ENCODE assay signal across 10 cellular contexts in genomic region chr20:63580796-63581461, GRCh38. TPM values are rescaled to one million over a fixed set of nuclear protein-coding genes. Genes with fewer than 3 reads are reported as not detected.
A peak's percentile ranks its signal among the peaks of the same experiment; 100 is the strongest.
DNase-seq lines count a peak whose midpoint lies in the region; ATAC-seq and TF ChIP-seq lines count a peak whose summit lies in the region.
"Had no signal": no experiment of that assay in that cellular context is flagged by ENCODE, and none has a peak within 500 bp of the region (broad histone marks: within the 10 kb centered on the region; RNA-seq: fewer than 3 reads in every experiment).

No MANE protein-coding gene starts in this region.

- H3K4me3 ChIP-seq in naive thymus-derived CD4-positive, alpha-beta T cell (ENCODE audit: low read length) = no peak overlapping the region
- H3K4me3 ChIP-seq: suprapubic skin had no signal

- H3K9me3 ChIP-seq in naive thymus-derived CD4-positive, alpha-beta T cell (ENCODE audit: control insufficient read depth in 2 of 3, low read length in 3 of 3) = no peaks in the 10 kb centered on the region
- H3K9me3 ChIP-seq: suprapubic skin had no signal

- no peaks in the 10 kb centered on the region for H3K27me3 ChIP-seq in naive thymus-derived CD4-positive, alpha-beta T cell (ENCODE audit: control insufficient read depth in 2 of 2, insufficient read depth in 2 of 2, low read length in 2 of 2)

- H3K27ac ChIP-seq in VCaP = no peak overlapping the region
- no peak overlapping the region for H3K27ac ChIP-seq in naive thymus-derived CD4-positive, alpha-beta T cell (ENCODE audit: low read depth, low read length)
- H3K27ac ChIP-seq: suprapubic skin had no signal

- TF ChIP-seq RAD21 in Ishikawa (IDR thresholded peaks at IDR 0.05; ENCODE audit: low read depth) = peak; percentile 51

- peak overlapping the region in 1 of 10 donors; percentile 17 for H3K4me3 Mint-ChIP-seq in naive thymus-derived CD4-positive, alpha-beta T cell
- no peak overlapping the region for H3K4me3 Mint-ChIP-seq in type B pancreatic cell

- H3K36me3 ChIP-seq in naive thymus-derived CD4-positive, alpha-beta T cell (ENCODE audit: control insufficient read depth in 2 of 3, insufficient read depth in 3 of 3, low read length in 3 of 3) = no peaks in the 10 kb centered on the region
- H3K36me3 ChIP-seq: suprapubic skin had no signal

- no peaks in the 10 kb centered on the region for H3K36me3 Mint-ChIP-seq in naive thymus-derived CD4-positive, alpha-beta T cell
- H3K36me3 Mint-ChIP-seq in type B pancreatic cell = no peaks in the 10 kb centered on the region

- CTCF ChIA-PET in naive thymus-derived CD4-positive, alpha-beta T cell (lab: Charles Lee) = interaction anchor here (0.8 to 2.6 kb wide), 2 partner anchors 43 to 77 kb away, joined by 3 to 18 read pairs; partner anchors contain the start of genes PTK6 and RTEL1

- intact Hi-C loops in naive thymus-derived CD4-positive, alpha-beta T cell (cut with micrococcal nuclease) = loop anchor here (1.0 to 2.0 kb wide), 11 partner anchors 28 to 394 kb away; partner anchors contain the start of genes ARFRP1 (in 1 of the 2) and RTEL1 (in 1 of the 2)

- POLR2A ChIA-PET in naive thymus-derived CD4-positive, alpha-beta T cell (lab: Charles Lee) = interaction anchor here (1.0 to 1.2 kb wide), 3 partner anchors 43 to 58 kb away, joined by 3 to 5 read pairs (median 3); no protein-coding TSS in a partner anchor

- DNase-seq in DMS153 (lab: John Stamatoyannopoulos, UW) = peak; percentile 47
- DNase-seq in central memory CD4-positive, alpha-beta T cell = peak; percentile 68
- DNase-seq in naive thymus-derived CD4-positive, alpha-beta T cell = peak; percentile 30 to 87 (median 81)
- no peak for DNase-seq in type B pancreatic cell (ENCODE audit: extremely low spot score, unreplicated experiment)
- DNase-seq in GF-D8 (lab: John Stamatoyannopoulos, UW) = no peak
- DNase-seq in NCI-H187 (lab: John Stamatoyannopoulos, UW) = no peak

- TF ChIP-seq EP300 in Ishikawa (IDR thresholded peaks at IDR 0.05; ENCODE audit: borderline replicate concordance) = no peak

- TF ChIP-seq CTCF in VCaP (conservative IDR thresholded peaks at IDR 0.05) = peak; percentile 70
- peak; percentile 45 for TF ChIP-seq CTCF in type B pancreatic cell (conservative IDR thresholded peaks at IDR 0.05)

- H3K9me3 Mint-ChIP-seq in naive thymus-derived CD4-positive, alpha-beta T cell = no peaks in the 10 kb centered on the region
- no peaks in the 10 kb centered on the region for H3K9me3 Mint-ChIP-seq in type B pancreatic cell

- peaks cover 0 to 17% (median 14%) of the 10 kb centered on the region in 7 donors for H3K4me1 Mint-ChIP-seq in naive thymus-derived CD4-positive, alpha-beta T cell
- peaks cover 12% of the 10 kb centered on the region for H3K4me1 Mint-ChIP-seq in type B pancreatic cell (ENCODE audit: unreplicated experiment)

- H3K27me3 Mint-ChIP-seq in naive thymus-derived CD4-positive, alpha-beta T cell = peaks cover 0 to 42% (median 0%) of the 10 kb centered on the region in 5 donors
- peaks cover 7% of the 10 kb centered on the region for H3K27me3 Mint-ChIP-seq in type B pancreatic cell

- H3K27ac Mint-ChIP-seq in naive thymus-derived CD4-positive, alpha-beta T cell = peak overlapping the region in 1 of 9 donors; percentile 74
- no peak overlapping the region for H3K27ac Mint-ChIP-seq in type B pancreatic cell

- peaks cover 0 to 10% of the 10 kb centered on the region in 2 donors for H3K4me1 ChIP-seq in naive thymus-derived CD4-positive, alpha-beta T cell (ENCODE audit: control insufficient read depth in 2 of 2, insufficient read depth in 2 of 2, low read length in 2 of 2)
- H3K4me1 ChIP-seq: suprapubic skin had no signal

- ATAC-seq in naive thymus-derived CD4-positive, alpha-beta T cell = peak; percentile 96

TF ChIP-seq in Ishikawa, 13 proteins besides CTCF, POLR2A, EP300 and RAD21:
- TF ChIP-seq TAF1 (IDR thresholded peaks at IDR 0.05; ENCODE audit: low read depth) (no peak), FOXM1 (IDR thresholded peaks at IDR 0.05; ENCODE audit: borderline replicate concordance, low read depth) (no peak), EGR1 (IDR thresholded peaks at IDR 0.05) (no peak), NFIC (IDR thresholded peaks at IDR 0.05) (no peak), CREB1 (IDR thresholded peaks at IDR 0.05; ENCODE audit: low read depth) (no peak), ZBTB7A (IDR thresholded peaks at IDR 0.05; ENCODE audit: low read depth) (no peak), CEBPB (IDR thresholded peaks at IDR 0.05) (no peak), MAX (IDR thresholded peaks at IDR 0.05) (no peak), USF1 (IDR thresholded peaks at IDR 0.05) (no peak), TCF12 (IDR thresholded peaks at IDR 0.05; ENCODE audit: low read depth) (no peak), REST (IDR thresholded peaks at IDR 0.05; ENCODE audit: low read depth) (no peak), YY1 (IDR thresholded peaks at IDR 0.05; ENCODE audit: low read depth) (no peak), TEAD4 (IDR thresholded peaks at IDR 0.05) (no peak)

RNA-seq across cellular contexts. Expression of gene HELZ2, which starts 6.9 kb away (rescaled TPM):
- 100 to 1,000 TPM in 1 of 5 experiments, 10 to 100 TPM in 4; 24.4 to 102 (median 42.1) TPM for total RNA-seq in naive thymus-derived CD4-positive, alpha-beta T cell
- 1 to 10 TPM; 3.8 to 5.8 TPM for polyA plus RNA-seq in naive thymus-derived CD4-positive, alpha-beta T cell
- total RNA-seq in type B pancreatic cell (ENCODE audit: low replicate concordance) = 24.2 and 43.1 TPM in 2 replicates

RNA-seq across cellular contexts. Expression of gene FNDC11, which starts 27.0 kb away (rescaled TPM):
- 1 to 10 TPM in 1 of 5 experiments, under 1 TPM in 4; 0.30 to 1.2 (median 0.32) TPM for total RNA-seq in naive thymus-derived CD4-positive, alpha-beta T cell
- polyA plus RNA-seq in naive thymus-derived CD4-positive, alpha-beta T cell = under 1 TPM; 0.22 to 0.90 TPM
- total RNA-seq in type B pancreatic cell (ENCODE audit: low replicate concordance) = 0.52 and 1.4 TPM in 2 replicates

RNA-seq across cellular contexts. Expression of gene SRMS, which starts 33.4 kb away (rescaled TPM):
- under 1 TPM in 1 of 5 experiments, not detected in 4; 0.24 TPM for total RNA-seq in naive thymus-derived CD4-positive, alpha-beta T cell
- not detected for polyA plus RNA-seq in naive thymus-derived CD4-positive, alpha-beta T cell
- total RNA-seq in type B pancreatic cell (ENCODE audit: low replicate concordance) = not detected in 2 replicates
- total RNA-seq: T-helper 2 cell treated with Interferon-gamma antibody and Interleukin-4, amounts not matched to agents 100 ng/mL and 5 ng/mL, for 36 hours had no signal

RNA-seq across cellular contexts. Expression of gene PTK6, which starts 43.8 kb away (rescaled TPM):
- total RNA-seq in naive thymus-derived CD4-positive, alpha-beta T cell = under 1 TPM in 4 of 5 experiments, not detected in 1; 0.19 to 0.96 (median 0.62) TPM
- under 1 TPM; 0.07 to 0.38 TPM for polyA plus RNA-seq in naive thymus-derived CD4-positive, alpha-beta T cell
- 0.12 and 0.21 TPM in 2 replicates for total RNA-seq in type B pancreatic cell (ENCODE audit: low replicate concordance)

RNA-seq across cellular contexts. Expression of gene GMEB2, which starts 46.0 kb away (rescaled TPM):
- 10 to 100 TPM; 17.4 to 30.2 (median 24.6) TPM for total RNA-seq in naive thymus-derived CD4-positive, alpha-beta T cell
- 10 to 100 TPM; 11.0 to 21.9 TPM for polyA plus RNA-seq in naive thymus-derived CD4-positive, alpha-beta T cell
- total RNA-seq in type B pancreatic cell (ENCODE audit: low replicate concordance) = 11.9 and 13.9 TPM in 2 replicates

Comparison
In these comparisons a context has a peak if more than half of its experiments do, and no peak if none do; other contexts are left out.
1. DNase-seq: peak in DMS153 (single experiment), central memory CD4-positive, alpha-beta T cell (single experiment) and naive thymus-derived CD4-positive, alpha-beta T cell (9 of 9); none in type B pancreatic cell (single experiment), GF-D8 (single experiment) and NCI-H187 (0 of 2).